ENCODE assay signal across 27 cellular contexts in the genomic region with DNA sequence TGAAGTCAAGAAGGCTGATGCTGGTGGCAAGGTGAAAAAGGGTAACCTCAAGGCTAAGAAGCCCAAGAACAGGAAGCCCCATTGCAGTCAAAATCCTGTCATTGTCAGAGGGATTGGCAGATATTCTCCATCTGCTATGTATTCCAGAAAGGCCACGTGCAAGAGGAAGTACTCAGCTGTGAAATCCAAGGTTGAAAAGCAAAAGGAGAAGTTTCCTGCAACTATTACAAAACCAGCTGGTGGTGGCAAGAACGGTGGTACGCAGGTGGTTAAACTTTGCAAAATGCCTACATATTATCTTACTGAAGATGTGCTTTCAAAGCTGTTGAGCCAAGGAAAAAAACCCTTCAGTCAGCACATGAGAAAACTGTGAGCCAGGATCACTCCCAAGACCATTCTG. TPM values are rescaled to one million over a fixed set of nuclear protein-coding genes. Genes with fewer than 3 reads are reported as not detected.
DNase-seq lines count a peak whose midpoint lies in the region; ATAC-seq, FAIRE-seq and TF ChIP-seq lines count a peak whose summit lies in the region.
"Had no signal": no experiment of that assay in that cellular context is flagged by ENCODE, and none has a peak within 500 bp of the region (broad histone marks: within the 10 kb centered on the region; RNA-seq: fewer than 3 reads in every experiment).

No MANE protein-coding gene starts in this region.

- ATAC-seq in K562: no peak
- ATAC-seq in GM19324 (IDR thresholded peaks at IDR 0.05; ENCODE audit: low FRiP score, unreplicated experiment): no peak
- no peak for ATAC-seq in HG02852 (IDR thresholded peaks at IDR 0.05; ENCODE audit: unreplicated experiment)
- ATAC-seq: A549; esophagus mucosa; naive thymus-derived CD4-positive, alpha-beta T cell had no signal

- FAIRE-seq in K562 (lab: Jason Lieb, UNC): no peak
- FAIRE-seq: A549, kidney, RCC 7860 had no signal

- POLR2A ChIA-PET in OCI-LY7 (lab: Charles Lee) (interaction anchor here (0.6 to 1.3 kb wide), 3 partner anchors 11 to 164 kb away, joined by 3 to 5 read pairs (median 3); no protein-coding TSS in a partner anchor), K562 (lab: Yijun Ruan, JAX) (interaction anchor here (1.0 kb wide), 1 partner anchor 10 kb away, joined by 3 read pairs; no protein-coding TSS in a partner anchor)

- no peak for TF ChIP-seq POLR2A in K562 (conservative IDR thresholded peaks at IDR 0.05)

- H3K79me2 ChIP-seq in OCI-LY7 (ENCODE audit: insufficient read depth, low read depth, low read length) (no peaks in the 10 kb centered on the region), K562 (ENCODE audit: control insufficient read depth, insufficient read depth, low read length) (no peaks in the 10 kb centered on the region)

- in situ Hi-C loops in K562 (cut with MboI): no loop called here

- H3K9ac ChIP-seq in BLaER1 treated with 17β-estradiol and CSF1 and Interleukin-3, amounts not matched to agents 10 nM and 100 nM: peak overlapping the region in 6 of 11 experiments; percentile 3 to 56 (median 28); a peak in 8 of 22 replicates
- H3K9ac ChIP-seq in K562 (ENCODE audit: insufficient read depth in 1 of 2, low read depth in 2 of 2, low read length in 2 of 2): no peak overlapping the region

- no peaks in the 10 kb centered on the region for H3K36me3 ChIP-seq in BLaER1 treated with 17β-estradiol and CSF1 and Interleukin-3, amounts not matched to agents 10 nM and 100 nM
- H3K36me3 ChIP-seq in OCI-LY7 (ENCODE audit: insufficient read depth, low read length): no peaks in the 10 kb centered on the region
- H3K36me3 ChIP-seq in K562 (ENCODE audit: control insufficient read depth, insufficient read depth, low read length): no peaks in the 10 kb centered on the region
- H3K36me3 ChIP-seq: ascending aorta, cardiac muscle cell, SJSA1, uterus had no signal

- no peaks in the 10 kb centered on the region for H3K27me3 ChIP-seq in BLaER1 treated with 17β-estradiol and CSF1 and Interleukin-3, amounts not matched to agents 10 nM and 100 nM
- H3K27me3 ChIP-seq in K562 (ENCODE audit: control insufficient read depth in 2 of 2, insufficient read depth in 2 of 2, low read length in 2 of 2): no peaks in the 10 kb centered on the region
- H3K27me3 ChIP-seq: ascending aorta, cardiac muscle cell, SJSA1, testis, uterus had no signal

- no TSS peak for BruUV-seq in OCI-LY7 (replicated peaks; lab: Mats Ljungman, UMichigan)
- BruUV-seq in K562 (replicated peaks; lab: Mats Ljungman, UMichigan): no TSS peak

- H3K4me3 ChIP-seq in BLaER1 treated with 17β-estradiol and CSF1 and Interleukin-3, amounts not matched to agents 10 nM and 100 nM: no peak overlapping the region
- H3K4me3 ChIP-seq in OCI-LY7 (ENCODE audit: low read depth, low read length, poor library complexity, severe bottlenecking) (no peak overlapping the region), K562 (no peak overlapping the region)
- H3K4me3 ChIP-seq: A549, ascending aorta, cardiac muscle cell, coronary artery, SJSA1, testis, uterus had no signal

- peaks cover 0 to 5% (median 0%) of the 10 kb centered on the region in 11 experiments; a peak in 2 of 22 replicates for H3K9me3 ChIP-seq in BLaER1 treated with 17β-estradiol and CSF1 and Interleukin-3, amounts not matched to agents 10 nM and 100 nM (replicated peaks in 1 of 11)
- H3K9me3 ChIP-seq in OCI-LY7 (ENCODE audit: low read length) (no peaks in the 10 kb centered on the region), K562 (replicated peaks; ENCODE audit: control insufficient read depth, insufficient read depth, low read depth, low read length) (no peaks in the 10 kb centered on the region)
- H3K9me3 ChIP-seq: A549, ascending aorta, SJSA1, testis, uterus had no signal

- peaks cover 17 to 53% (median 37%) of the 10 kb centered on the region in 10 experiments for H3K4me1 ChIP-seq in BLaER1 treated with 17β-estradiol and CSF1 and Interleukin-3, amounts not matched to agents 10 nM and 100 nM
- H3K4me1 ChIP-seq in OCI-LY7 (ENCODE audit: insufficient read depth, low read length, poor library complexity, severe bottlenecking): peaks cover 19% of the 10 kb centered on the region
- no peaks in the 10 kb centered on the region; a peak in 1 of 5 replicates for H3K4me1 ChIP-seq in K562 (replicated peaks in 1 of 2; ENCODE audit: control insufficient read depth in 2 of 2, insufficient read depth in 2 of 2, low read length in 2 of 2)
- H3K4me1 ChIP-seq: SJSA1, testis, uterus had no signal

- intact Hi-C loops in OCI-LY7 (cut with micrococcal nuclease; ENCODE audit: unreplicated experiment) (loop anchor here (5.0 kb wide), 2 partner anchors 52 to 113 kb away; no protein-coding TSS in a partner anchor), K562 (cut with micrococcal nuclease) (loop anchor here (5.0 kb wide), 2 partner anchors 47 to 113 kb away; no protein-coding TSS in a partner anchor)

- peak; percentile 84 for DNase-seq in Kasumi-1 (lab: John Stamatoyannopoulos, UW)
- peak; percentile 6 for DNase-seq in OCI-LY7 (ENCODE audit: low spot score)
- no peak for DNase-seq in K562 (ENCODE audit: extremely low read depth in 1 of 4, low spot score in 3 of 4)
- no peak for DNase-seq in DMS79 treated with DMSO at 0.1 percent for 48 hours (lab: John Stamatoyannopoulos, UW)
- DNase-seq in NCI-H510A (lab: John Stamatoyannopoulos, UW): no peak
- DNase-seq: activated effector memory CD4-positive, alpha-beta T cell treated with anti-CD3 and anti-CD28 coated beads, Interleukin-2, amount 50 U/mL, for 16 hours; activated naive CD8-positive, alpha-beta T cell treated with anti-CD3 and anti-CD28 coated beads for 36 hours; kidney; midbrain; naive thymus-derived CD4-positive, alpha-beta T cell; NCI-H1436; NCI-H2107; NCI-H446; nucleus accumbens; stimulated activated naive CD4-positive, alpha-beta T cell treated with Interleukin-2 at 50 U/mL for 16 hours; testis; uterus had no signal

- no peaks in the 10 kb centered on the region for H4K20me1 ChIP-seq in BLaER1 treated with 17β-estradiol and CSF1 and Interleukin-3, amounts not matched to agents 10 nM and 100 nM
- H4K20me1 ChIP-seq in OCI-LY7 (ENCODE audit: insufficient read depth, low read length) (no peaks in the 10 kb centered on the region), K562 (replicated peaks; ENCODE audit: control insufficient read depth, insufficient read depth, low read length) (no peaks in the 10 kb centered on the region)

- no peak for TF ChIP-seq RAD21 in K562 (CRISPR knock-in tag; conservative IDR thresholded peaks at IDR 0.05 in 1 of 2, IDR thresholded peaks at IDR 0.05 in 1 of 2)

- TF ChIP-seq EP300 in K562 (IDR thresholded peaks at IDR 0.05; ENCODE audit: low read length): no peak

- CTCF ChIA-PET in OCI-LY7 (lab: Charles Lee; ENCODE audit: unreplicated experiment): no interaction called here
- CTCF ChIA-PET in K562 (lab: Yijun Ruan, JAX; ENCODE audit: low intra/inter-chr PET ratio): no interaction called here

- TF ChIP-seq CTCF in OCI-LY7 (conservative IDR thresholded peaks at IDR 0.05; ENCODE audit: low read length) (no peak), K562 (IDR thresholded peaks at IDR 0.05 in 2 of 3, conservative IDR thresholded peaks at IDR 0.05 in 1 of 3; ENCODE audit: insufficient read depth in 2 of 3, low read depth in 1 of 3, low read length in 3 of 3) (no peak)

- H3K9me2 ChIP-seq in OCI-LY7 (ENCODE audit: insufficient read depth, low read length): no peaks in the 10 kb centered on the region

- H3K9me1 ChIP-seq in K562 (ENCODE audit: control insufficient read depth, insufficient read depth, low read length): no peaks in the 10 kb centered on the region

- peak overlapping the region; percentile 5 to 70 (median 58); a peak in 20 of 22 replicates for H3K4me2 ChIP-seq in BLaER1 treated with 17β-estradiol and CSF1 and Interleukin-3, amounts not matched to agents 10 nM and 100 nM
- no peak overlapping the region for H3K4me2 ChIP-seq in OCI-LY7 (ENCODE audit: low read length)
- H3K4me2 ChIP-seq in K562 (ENCODE audit: insufficient read depth, low read length): no peak overlapping the region
- H3K4me2 ChIP-seq: A549 had no signal

- 54% methylated on average over 3 of the region's 3 CpGs for WGBS in K562 (ENCODE audit: insufficient coverage, low coverage, missing lambda C conversion rate)

- H2AFZ ChIP-seq in OCI-LY7 (ENCODE audit: low read length) (no peak overlapping the region), K562 (ENCODE audit: low read depth, low read length) (0 out of 2 replicates have a peak overlapping the region, but pooled peaks have one; percentile 40)

- peak overlapping the region in 9 of 11 experiments; percentile 16 to 73 (median 67); a peak in 16 of 22 replicates for H3K27ac ChIP-seq in BLaER1 treated with 17β-estradiol and CSF1 and Interleukin-3, amounts not matched to agents 10 nM and 100 nM
- H3K27ac ChIP-seq in OCI-LY7 (ENCODE audit: low read depth, low read length, poor library complexity, severe bottlenecking): no peak overlapping the region
- no peak overlapping the region for H3K27ac ChIP-seq in K562 (ENCODE audit: extremely low read depth, low read depth, low read length)
- H3K27ac ChIP-seq: A549, ascending aorta, cardiac muscle cell, coronary artery, SJSA1, testis, uterus had no signal

RNA-seq across cellular contexts. Expression of gene VPS45, which starts 13.7 kb away (rescaled TPM):
- total RNA-seq in OCI-LY7 (2014; rRNA removed; shearing (Covaris generic)): 38.9 and 40.2 TPM in 2 replicates
- 54.4 and 58.2 TPM in 2 replicates for total RNA-seq in OCI-LY7 (2022)
- total RNA-seq in K562 (2011; cell fraction: chromatin; rRNA removed; ENCODE audit: low replicate concordance): 62.1 and 168 TPM in 2 replicates
- 28.7 and 34.9 TPM in 2 replicates for total RNA-seq in K562 (2011; cell fraction: nucleolus; rRNA removed)
- total RNA-seq in K562 (2011; cell fraction: nucleoplasm; rRNA removed): 61.0 and 81.9 TPM in 2 replicates
- 17.9 and 21.3 TPM in 2 replicates for total RNA-seq in K562 (2014; rRNA removed)
- 42.6 and 44.6 TPM in 2 replicates for total RNA-seq in K562 (2014; rRNA removed; fragmentation: Illumina TruSeq; extraction: Trizol)
- 34.1 and 34.4 TPM in 2 replicates for total RNA-seq in K562 (2015; rRNA removed; fragmentation: Illumina TruSeq; extraction: Trizol)
- 27.0 and 27.4 TPM in 2 replicates for total RNA-seq in K562 (2021)
- 37.1 and 48.2 TPM in 2 replicates for polyA plus RNA-seq in K562 (2011; rRNA removed)
- polyA plus RNA-seq in K562 (2011; cell fraction: cytosol; rRNA removed): 13.3 and 19.3 TPM in 2 replicates
- 47.8 and 80.7 TPM in 2 replicates for polyA plus RNA-seq in K562 (2011; cell fraction: nucleus; rRNA removed)
- polyA plus RNA-seq in K562 (2012): 27.7 and 37.9 TPM in 2 replicates
- 30.8 and 38.3 TPM in 2 replicates for polyA plus RNA-seq in K562 (2014; fragmentation: Illumina TruSeq; extraction: Trizol)
- polyA plus RNA-seq in K562 (2014; fragmentation: Nextera tagmentation; extraction: Ambion mirVana): 10 to 100 TPM; 21.3 to 43.6 TPM
- polyA plus RNA-seq in K562 (2014; rRNA removed): 24.1 and 31.5 TPM in 2 replicates
- 52.9 and 57.7 TPM in 2 replicates for polyA minus RNA-seq in K562 (2011; rRNA and poly(A)+ RNA removed)
- polyA minus RNA-seq in K562 (2011; cell fraction: cytosol; rRNA and poly(A)+ RNA removed): 14.2 and 14.5 TPM in 2 replicates
- polyA minus RNA-seq in K562 (2011; cell fraction: nucleus; rRNA and poly(A)+ RNA removed): 30.6 and 73.8 TPM in 2 replicates

RNA-seq across cellular contexts. Expression of gene OTUD7B, which starts 43.4 kb away (rescaled TPM):
- total RNA-seq in OCI-LY7 (2014; rRNA removed; shearing (Covaris generic)): 1.6 and 1.7 TPM in 2 replicates
- total RNA-seq in OCI-LY7 (2022) (4.3 and 4.8 TPM in 2 replicates), K562 (2014; rRNA removed) (6.7 and 6.9 TPM in 2 replicates), K562 (2014; rRNA removed; fragmentation: Illumina TruSeq; extraction: Trizol) (8.4 and 9.4 TPM in 2 replicates), K562 (2015; rRNA removed; fragmentation: Illumina TruSeq; extraction: Trizol) (8.6 and 8.7 TPM in 2 replicates), K562 (2021) (16.4 and 18.8 TPM in 2 replicates)
- total RNA-seq in K562 (2011; cell fraction: chromatin; rRNA removed; ENCODE audit: low replicate concordance): 29.4 and 37.7 TPM in 2 replicates
- 12.2 and 14.3 TPM in 2 replicates for total RNA-seq in K562 (2011; cell fraction: nucleolus; rRNA removed)
- 18.5 and 30.5 TPM in 2 replicates for total RNA-seq in K562 (2011; cell fraction: nucleoplasm; rRNA removed)
- polyA plus RNA-seq in K562 (2011; rRNA removed) (6.7 and 7.4 TPM in 2 replicates), K562 (2014; fragmentation: Illumina TruSeq; extraction: Trizol) (8.9 and 10.9 TPM in 2 replicates), K562 (2014; fragmentation: Nextera tagmentation; extraction: Ambion mirVana) (under 1 TPM; 0.96 TPM), K562 (2014; rRNA removed) (4.5 and 5.5 TPM in 2 replicates)
- 4.1 and 4.9 TPM in 2 replicates for polyA plus RNA-seq in K562 (2011; cell fraction: cytosol; rRNA removed)
- polyA plus RNA-seq in K562 (2011; cell fraction: nucleus; rRNA removed): 6.1 and 9.4 TPM in 2 replicates
- polyA plus RNA-seq in K562 (2012): 6.3 and 8.0 TPM in 2 replicates
- 18.5 and 19.5 TPM in 2 replicates for polyA minus RNA-seq in K562 (2011; rRNA and poly(A)+ RNA removed)
- polyA minus RNA-seq in K562 (2011; cell fraction: cytosol; rRNA and poly(A)+ RNA removed): 5.2 and 7.5 TPM in 2 replicates
- polyA minus RNA-seq in K562 (2011; cell fraction: nucleus; rRNA and poly(A)+ RNA removed): 6.2 and 12.7 TPM in 2 replicates

Comparison
In these comparisons a context has a peak if more than half of its experiments do, and no peak if none do; other contexts are left out.
1. H3K27ac ChIP-seq: peak in BLaER1 treated with 17β-estradiol and CSF1 and Interleukin-3, amounts not matched to agents 10 nM and 100 nM (9 of 11); none in OCI-LY7 (single experiment) and K562 (single experiment).
2. H3K4me2 ChIP-seq: peak in BLaER1 treated with 17β-estradiol and CSF1 and Interleukin-3, amounts not matched to agents 10 nM and 100 nM (11 of 11); none in OCI-LY7 (single experiment) and K562 (single experiment).
3. H3K9ac ChIP-seq: peak in BLaER1 treated with 17β-estradiol and CSF1 and Interleukin-3, amounts not matched to agents 10 nM and 100 nM (6 of 11); none in K562 (0 of 2).
4. DNase-seq: peak in Kasumi-1 (2 of 2) and OCI-LY7 (single experiment); none in K562 (0 of 4), DMS79 treated with DMSO at 0.1 percent for 48 hours (single experiment) and NCI-H510A (single experiment).